18 cellular contexts compared by ENCODE assay signal in the genomic region with DNA sequence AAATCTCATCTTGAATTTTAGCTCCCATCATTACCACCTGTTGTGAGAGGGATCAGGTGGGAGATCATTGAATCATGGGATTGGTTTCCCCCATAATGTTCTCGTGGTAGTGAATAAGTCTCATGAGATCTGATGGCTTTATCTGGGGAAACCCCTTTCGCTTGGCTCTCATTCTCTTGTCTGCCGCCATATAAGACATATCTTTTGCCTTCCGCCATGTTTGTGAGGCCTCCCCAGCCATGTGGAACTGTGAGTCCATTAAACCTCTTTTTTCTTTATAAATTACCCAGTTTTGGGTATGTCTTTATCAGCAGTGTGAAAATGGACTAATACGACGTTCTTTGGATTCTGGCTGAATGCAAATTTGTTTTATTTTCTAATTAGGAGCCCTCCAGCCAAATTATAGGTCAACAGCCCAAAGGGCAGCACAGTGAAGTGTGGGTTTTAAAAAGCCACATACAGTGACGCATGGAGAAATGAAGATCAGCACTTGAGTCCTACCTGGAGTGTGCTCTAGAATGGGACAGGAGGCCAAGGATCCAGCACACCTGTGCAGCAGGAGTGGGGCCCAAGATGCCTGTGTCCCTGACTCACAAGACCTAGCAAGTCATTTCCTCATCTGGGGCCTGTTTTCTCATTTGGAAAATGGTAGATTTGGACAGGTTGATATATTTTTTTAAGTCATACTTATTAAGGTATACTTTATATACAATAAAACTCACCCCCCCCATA.
A peak's percentile ranks its signal among the peaks of the same experiment; 100 is the strongest.
DNase-seq lines count a peak whose midpoint lies in the region; ATAC-seq and TF ChIP-seq lines count a peak whose summit lies in the region.
"Had no signal": no experiment of that assay in that cellular context is flagged by ENCODE, and none has a peak within 500 bp of the region (broad histone marks: within the 10 kb centered on the region; RNA-seq: fewer than 3 reads in every experiment).

No MANE protein-coding gene starts in this region.

- H3K27ac ChIP-seq in left lung, result no peak overlapping the region
- H3K27ac ChIP-seq in upper lobe of right lung, result no peak overlapping the region
- H3K27ac ChIP-seq: 22Rv1; A549; BLaER1 treated with 17β-estradiol and CSF1 and Interleukin-3, amounts not matched to agents 10 nM and 100 nM; C4-2B had no signal

- TF ChIP-seq CTCF in left lung (IDR thresholded peaks at IDR 0.05), result no peak
- TF ChIP-seq CTCF in upper lobe of right lung (IDR thresholded peaks at IDR 0.05), result no peak
- TF ChIP-seq CTCF in progenitor cell of endocrine pancreas (IDR thresholded peaks at IDR 0.05; ENCODE audit: unreplicated experiment), result no peak

- H3K4me1 ChIP-seq in left lung, result peaks cover 4 to 7% of the 10 kb centered on the region in 2 donors
- peaks cover 9% of the 10 kb centered on the region for H3K4me1 ChIP-seq in upper lobe of right lung
- H3K4me1 ChIP-seq: Caco-2 had no signal

- H3K27me3 ChIP-seq in left lung (no peaks in the 10 kb centered on the region), upper lobe of right lung (no peaks in the 10 kb centered on the region)
- H3K27me3 ChIP-seq: BLaER1 treated with 17β-estradiol and CSF1 and Interleukin-3, amounts not matched to agents 10 nM and 100 nM had no signal

- intact Hi-C loops in left lung (cut with DNase I), result loop anchor here in 1 of 2 donors (10.0 kb wide), 1 partner anchor 97 kb away; no protein-coding TSS in a partner anchor
- intact Hi-C loops in upper lobe of right lung (cut with DNase I), result no loop called here

- no peak overlapping the region for H3K4me3 Mint-ChIP-seq in activated naive CD8-positive, alpha-beta T cell treated with anti-CD3 and anti-CD28 coated beads, Interleukin-2, amount 50 U/mL, for 24 hours
- no peak overlapping the region for H3K4me3 Mint-ChIP-seq in activated naive CD8-positive, alpha-beta T cell treated with anti-CD3 and anti-CD28 coated beads for 36 hours
- H3K4me3 Mint-ChIP-seq in progenitor cell of endocrine pancreas (ENCODE audit: low read depth), result no peak overlapping the region
- H3K4me3 Mint-ChIP-seq: B cell; CD4-positive, alpha-beta T cell; CD8-positive, alpha-beta T cell had no signal

- no peak for DNase-seq in activated naive CD8-positive, alpha-beta T cell treated with anti-CD3 and anti-CD28 coated beads, Interleukin-2, amount 50 U/mL, for 24 hours
- DNase-seq in activated naive CD8-positive, alpha-beta T cell treated with anti-CD3 and anti-CD28 coated beads for 36 hours, result no peak
- no peak for DNase-seq in left lung
- DNase-seq in upper lobe of right lung, result no peak
- no peak for DNase-seq in progenitor cell of endocrine pancreas (ENCODE audit: low spot score, unreplicated experiment)
- DNase-seq: AML-193; Caco-2; Calu3; CD4-positive, alpha-beta T cell; CD8-positive, alpha-beta T cell; DMS79 treated with DMSO at 0.1 percent for 48 hours; GF-D8 had no signal

- H3K27me3 Mint-ChIP-seq in activated naive CD8-positive, alpha-beta T cell treated with anti-CD3 and anti-CD28 coated beads, Interleukin-2, amount 50 U/mL, for 24 hours, result no peaks in the 10 kb centered on the region
- H3K27me3 Mint-ChIP-seq in activated naive CD8-positive, alpha-beta T cell treated with anti-CD3 and anti-CD28 coated beads for 36 hours, result peaks cover 4% of the 10 kb centered on the region
- H3K27me3 Mint-ChIP-seq in progenitor cell of endocrine pancreas, result no peaks in the 10 kb centered on the region

- no peak for ATAC-seq in activated naive CD8-positive, alpha-beta T cell treated with anti-CD3 and anti-CD28 coated beads, Interleukin-2, amount 50 U/mL, for 24 hours
- ATAC-seq in left lung, result peak; percentile 51
- peak; percentile 57 for ATAC-seq in upper lobe of right lung
- ATAC-seq in HG02938 (IDR thresholded peaks at IDR 0.05; ENCODE audit: unreplicated experiment), result no peak
- ATAC-seq: A549; CD8-positive, alpha-beta T cell had no signal

- peak overlapping the region; percentile 8 for H3K27ac Mint-ChIP-seq in activated naive CD8-positive, alpha-beta T cell treated with anti-CD3 and anti-CD28 coated beads, Interleukin-2, amount 50 U/mL, for 24 hours
- H3K27ac Mint-ChIP-seq in activated naive CD8-positive, alpha-beta T cell treated with anti-CD3 and anti-CD28 coated beads for 36 hours, result no peak overlapping the region
- no peak overlapping the region for H3K27ac Mint-ChIP-seq in progenitor cell of endocrine pancreas
- H3K27ac Mint-ChIP-seq: B cell; CD4-positive, alpha-beta T cell; CD8-positive, alpha-beta T cell had no signal

- peaks cover 6% of the 10 kb centered on the region for H3K9me3 Mint-ChIP-seq in activated naive CD8-positive, alpha-beta T cell treated with anti-CD3 and anti-CD28 coated beads, Interleukin-2, amount 50 U/mL, for 24 hours
- H3K9me3 Mint-ChIP-seq in activated naive CD8-positive, alpha-beta T cell treated with anti-CD3 and anti-CD28 coated beads for 36 hours, result peaks cover 5% of the 10 kb centered on the region
- H3K9me3 Mint-ChIP-seq in progenitor cell of endocrine pancreas (ENCODE audit: low read depth), result no peaks in the 10 kb centered on the region
- H3K9me3 Mint-ChIP-seq: CD8-positive, alpha-beta T cell had no signal

- H3K36me3 Mint-ChIP-seq in activated naive CD8-positive, alpha-beta T cell treated with anti-CD3 and anti-CD28 coated beads, Interleukin-2, amount 50 U/mL, for 24 hours (ENCODE audit: low read depth), result peaks cover 2% of the 10 kb centered on the region
- H3K36me3 Mint-ChIP-seq in activated naive CD8-positive, alpha-beta T cell treated with anti-CD3 and anti-CD28 coated beads for 36 hours, result peaks cover 4% of the 10 kb centered on the region
- no peaks in the 10 kb centered on the region for H3K36me3 Mint-ChIP-seq in progenitor cell of endocrine pancreas (ENCODE audit: insufficient read depth)
- H3K36me3 Mint-ChIP-seq: CD8-positive, alpha-beta T cell had no signal

- H3K4me3 ChIP-seq in left lung, result no peak overlapping the region
- H3K4me3 ChIP-seq in upper lobe of right lung, result no peak overlapping the region
- H3K4me3 ChIP-seq: A549; BLaER1 treated with 17β-estradiol and CSF1 and Interleukin-3, amounts not matched to agents 10 nM and 100 nM had no signal

- peaks cover 32% of the 10 kb centered on the region for H3K4me1 Mint-ChIP-seq in activated naive CD8-positive, alpha-beta T cell treated with anti-CD3 and anti-CD28 coated beads, Interleukin-2, amount 50 U/mL, for 24 hours
- peaks cover 8% of the 10 kb centered on the region for H3K4me1 Mint-ChIP-seq in activated naive CD8-positive, alpha-beta T cell treated with anti-CD3 and anti-CD28 coated beads for 36 hours
- peaks cover 15% of the 10 kb centered on the region for H3K4me1 Mint-ChIP-seq in progenitor cell of endocrine pancreas (ENCODE audit: low read depth)
- H3K4me1 Mint-ChIP-seq: B cell had no signal

- H3K36me3 ChIP-seq in left lung, result no peaks in the 10 kb centered on the region
- no peaks in the 10 kb centered on the region for H3K36me3 ChIP-seq in upper lobe of right lung
- H3K36me3 ChIP-seq: BLaER1 treated with 17β-estradiol and CSF1 and Interleukin-3, amounts not matched to agents 10 nM and 100 nM had no signal

- H3K9me3 ChIP-seq in left lung, result no peaks in the 10 kb centered on the region
- no peaks in the 10 kb centered on the region for H3K9me3 ChIP-seq in upper lobe of right lung
- H3K9me3 ChIP-seq: A549, Caco-2 had no signal

Comparison
In these comparisons a context has a peak if more than half of its experiments do, and no peak if none do; other contexts are left out.
1. ATAC-seq: peak in left lung (single experiment) and upper lobe of right lung (single experiment); none in activated naive CD8-positive, alpha-beta T cell treated with anti-CD3 and anti-CD28 coated beads, Interleukin-2, amount 50 U/mL, for 24 hours (single experiment) and HG02938 (single experiment).